ENCODE assay signal across 8 cellular contexts in genomic region chr21:43866233-43866632, GRCh38. TPM values are rescaled to one million over a fixed set of nuclear protein-coding genes. Genes with fewer than 3 reads are reported as not detected.
DNase-seq lines count a peak whose midpoint lies in the region; ATAC-seq and TF ChIP-seq lines count a peak whose summit lies in the region.

No MANE protein-coding gene starts in this region.

- H3K9me3 ChIP-seq in DND-41 (ENCODE audit: insufficient read depth, low read length, severe bottlenecking) (no peaks in the 10 kb centered on the region), Loucy (ENCODE audit: insufficient read depth, low read depth, low read length) (no peaks in the 10 kb centered on the region), fibroblast of lung (ENCODE audit: control insufficient read depth, insufficient read depth, low read depth, low read length) (no peaks in the 10 kb centered on the region), thymus (ENCODE audit: control insufficient read depth) (no peaks in the 10 kb centered on the region)

- H3K4me3 Mint-ChIP-seq in nephron, result peak overlapping the region; percentile 82 to 89 (median 88)

- H2AFZ ChIP-seq in DND-41 (ENCODE audit: low read depth, low read length) (peak overlapping the region; percentile 54), Loucy (ENCODE audit: low read length) (peak overlapping the region; percentile 66), fibroblast of lung (ENCODE audit: low read length) (no peak overlapping the region)

- peaks cover 4% of the 10 kb centered on the region for H3K27me3 Mint-ChIP-seq in nephron (ENCODE audit: low read depth)

- TF ChIP-seq CTCF in DND-41 (IDR thresholded peaks at IDR 0.05; ENCODE audit: borderline replicate concordance, extremely low read depth, low read length, poor library complexity, severe bottlenecking) (no peak), Loucy (conservative IDR thresholded peaks at IDR 0.05; ENCODE audit: low read length) (no peak), fibroblast of lung (conservative IDR thresholded peaks at IDR 0.05 in 1 of 2, IDR thresholded peaks at IDR 0.05 in 1 of 2; ENCODE audit: low read depth in 1 of 2, low read length in 2 of 2) (no peak), nephron (IDR thresholded peaks at IDR 0.05; ENCODE audit: unreplicated experiment in 3 of 3) (no peak)

- H3K9me2 ChIP-seq in Loucy (replicated peaks; ENCODE audit: low read depth, low read length), result no peaks in the 10 kb centered on the region

- peaks cover 34% of the 10 kb centered on the region for H3K4me1 Mint-ChIP-seq in nephron

- 21% methylated on average over 16 of the region's 16 CpGs for WGBS in thymus

- ATAC-seq in DND-41 (ENCODE audit: insufficient read depth, low read depth) (peak; percentile 79), HG03457 (IDR thresholded peaks at IDR 0.05; ENCODE audit: unreplicated experiment) (no peak), HG02852 (IDR thresholded peaks at IDR 0.05; ENCODE audit: unreplicated experiment) (no peak)

- peak overlapping the region; percentile 69 to 74; a peak in 3 of 4 replicates for H3K4me3 ChIP-seq in DND-41 (ENCODE audit: low read depth in 1 of 2, low read length in 2 of 2)
- H3K4me3 ChIP-seq in Loucy (ENCODE audit: low read length, poor library complexity, severe bottlenecking), result peak overlapping the region; percentile 92
- peak overlapping the region; percentile 37 to 80 (median 64) for H3K4me3 ChIP-seq in fibroblast of lung (replicated peaks in 1 of 4; ENCODE audit: control extremely low read depth in 1 of 4, insufficient read depth in 1 of 4, low read depth in 3 of 4, low read length in 4 of 4)
- peak overlapping the region; percentile 95 for H3K4me3 ChIP-seq in thymus (ENCODE audit: low read length)

- H3K27me3 ChIP-seq in DND-41 (ENCODE audit: insufficient read depth, low read length, poor library complexity) (no peaks in the 10 kb centered on the region), Loucy (ENCODE audit: insufficient read depth, low read length, poor library complexity, severe bottlenecking) (no peaks in the 10 kb centered on the region), fibroblast of lung (ENCODE audit: control insufficient read depth, insufficient read depth, low read length) (no peaks in the 10 kb centered on the region), thymus (ENCODE audit: control insufficient read depth, insufficient read depth) (peaks cover 4% of the 10 kb centered on the region)

- H3K27ac Mint-ChIP-seq in nephron, result peak overlapping the region; percentile 55 to 97 (median 95)

- H3K9me3 Mint-ChIP-seq in nephron, result no peaks in the 10 kb centered on the region

- no peaks in the 10 kb centered on the region for H3F3A ChIP-seq in Loucy (ENCODE audit: low read depth)

- H3K4me2 ChIP-seq in DND-41 (ENCODE audit: insufficient read depth, low read length) (peak overlapping the region; percentile 67), Loucy (ENCODE audit: low read depth, low read length, poor library complexity, severe bottlenecking) (peak overlapping the region; percentile 66), fibroblast of lung (ENCODE audit: extremely low read depth, insufficient read depth, low read length) (peak overlapping the region; percentile 90)

- H4K20me1 ChIP-seq in DND-41 (ENCODE audit: insufficient read depth, low read length), result peaks cover 49% of the 10 kb centered on the region
- H4K20me1 ChIP-seq in Loucy (ENCODE audit: insufficient read depth, low read length, poor library complexity, severe bottlenecking), result peaks cover 25% of the 10 kb centered on the region
- no peaks in the 10 kb centered on the region for H4K20me1 ChIP-seq in fibroblast of lung (ENCODE audit: control insufficient read depth, extremely low read depth, insufficient read depth, low read length)

- DNase-seq in DND-41 (peak; percentile 73), fibroblast of lung (ENCODE audit: low read depth in 2 of 2) (peak; percentile 56 to 60)
- DNase-seq in activated CD8-positive, alpha-beta memory T cell treated with anti-CD3 and anti-CD28 coated beads, Interleukin-2, amount 50 U/mL, for 48 hours, result peak; percentile 79

- H3K79me2 ChIP-seq in DND-41 (ENCODE audit: insufficient read depth, low read length) (peaks cover 60% of the 10 kb centered on the region), Loucy (ENCODE audit: insufficient read depth, low read length) (peaks cover 59% of the 10 kb centered on the region), fibroblast of lung (ENCODE audit: control insufficient read depth, insufficient read depth, low read length) (peaks cover 41% of the 10 kb centered on the region)

- H3K36me3 ChIP-seq in DND-41 (ENCODE audit: insufficient read depth, low read length) (peaks cover 43% of the 10 kb centered on the region), Loucy (ENCODE audit: insufficient read depth, low read length) (no peaks in the 10 kb centered on the region), fibroblast of lung (ENCODE audit: control insufficient read depth, insufficient read depth, low read length) (peaks cover 3% of the 10 kb centered on the region), thymus (ENCODE audit: control insufficient read depth, insufficient read depth) (peaks cover 8% of the 10 kb centered on the region)

- peaks cover 34% of the 10 kb centered on the region for H3K36me3 Mint-ChIP-seq in nephron (ENCODE audit: low read depth)

- H3K27ac ChIP-seq in DND-41 (ENCODE audit: low read length) (peak overlapping the region; percentile 71), fibroblast of lung (ENCODE audit: insufficient read depth, low read length) (peak overlapping the region; percentile 69), thymus (ENCODE audit: low read depth) (peak overlapping the region; percentile 42)

- H3K9ac ChIP-seq in DND-41 (ENCODE audit: low read depth, low read length), result peak overlapping the region; percentile 80
- H3K9ac ChIP-seq in Loucy (ENCODE audit: low read depth, low read length, poor library complexity, severe bottlenecking), result peak overlapping the region; percentile 88
- H3K9ac ChIP-seq in fibroblast of lung (ENCODE audit: insufficient read depth, low read length), result peak overlapping the region; percentile 1

- H3K4me1 ChIP-seq in DND-41 (ENCODE audit: insufficient read depth, low read length) (peaks cover 22% of the 10 kb centered on the region), Loucy (ENCODE audit: insufficient read depth, low read length, poor library complexity, severe bottlenecking) (peaks cover 51% of the 10 kb centered on the region), fibroblast of lung (ENCODE audit: control insufficient read depth, extremely low read depth, insufficient read depth, low read length) (no peaks in the 10 kb centered on the region), thymus (ENCODE audit: control insufficient read depth, insufficient read depth, low read length) (peaks cover 16% of the 10 kb centered on the region)

RNA-seq across cellular contexts. Expression of gene AGPAT3, which starts 1.2 kb away (rescaled TPM):
- total RNA-seq in fibroblast of lung, result 28.8 and 44.9 TPM in 2 replicates
- 29.4 and 39.0 TPM in 2 replicates for polyA plus RNA-seq in fibroblast of lung
- 42.0 and 55.7 TPM in 2 replicates for polyA plus RNA-seq in fibroblast of lung (2012)
- polyA minus RNA-seq in fibroblast of lung (ENCODE audit: low replicate concordance), result 58.7 and 118 TPM in 2 replicates
- polyA plus RNA-seq in thymus, result 16.2 TPM

Comparison
In these comparisons a context has a peak if more than half of its experiments do, and no peak if none do; other contexts are left out.
1. H3K9ac ChIP-seq: peak in every context shown above with its lines; median percentile 88 in Loucy; 80 in DND-41; 1 in fibroblast of lung.